13 cellular contexts compared by ENCODE assay signal in the genomic region with DNA sequence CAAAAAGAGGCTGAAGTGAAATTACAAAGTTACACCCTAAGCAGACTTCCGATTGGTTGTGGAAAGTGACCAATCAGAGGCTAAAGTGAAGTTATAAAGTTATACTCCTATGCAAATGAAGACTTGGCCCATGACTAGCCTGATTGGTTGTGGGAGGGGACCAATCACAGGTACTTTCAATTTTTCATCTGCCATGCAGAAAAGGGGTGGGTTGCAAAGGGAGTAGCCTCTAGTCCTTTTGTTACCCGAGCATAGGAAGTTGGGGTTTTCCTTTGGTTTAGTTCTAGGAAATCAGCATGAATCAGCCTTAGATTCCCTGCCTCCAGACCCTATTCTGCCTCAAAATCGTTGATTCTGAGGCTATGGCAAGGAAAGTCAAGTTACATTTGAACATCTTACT. TPM values are rescaled to one million over a fixed set of nuclear protein-coding genes. Genes with fewer than 3 reads are reported as not detected.
DNase-seq lines count a peak whose midpoint lies in the region; ATAC-seq and TF ChIP-seq lines count a peak whose summit lies in the region.
"Had no signal": no experiment of that assay in that cellular context is flagged by ENCODE, and none has a peak within 500 bp of the region (broad histone marks: within the 10 kb centered on the region; RNA-seq: fewer than 3 reads in every experiment).

No MANE protein-coding gene starts in this region.

- no peak overlapping the region for H3K27ac ChIP-seq in GM23248
- H3K27ac ChIP-seq: body of pancreas, HL-60 had no signal

- CTCF ChIA-PET in activated CD8-positive, alpha-beta T cell treated with anti-CD3 and anti-CD28 coated beads for 36 hours (lab: Charles Lee), result interaction anchor here (1.0 kb wide), 1 partner anchor 14 kb away, joined by 3 read pairs; no protein-coding TSS in a partner anchor

- DNase-seq in Daoy (ENCODE audit: low read depth) (peak; percentile 11), Kasumi-1 (lab: John Stamatoyannopoulos, UW) (peak; percentile 89 to 93), lung microvascular endothelial cell (ENCODE audit: low read depth in 2 of 2) (peak; percentile 4 to 92), GM23248 (no peak)
- peak; percentile 10 for DNase-seq in activated CD8-positive, alpha-beta T cell treated with anti-CD3 and anti-CD28 coated beads for 36 hours
- DNase-seq: activated gamma-delta T cell treated with Interleukin-2 at 50 U/mL for 16 hours; body of pancreas; CD4-positive, alpha-beta T cell had no signal

- no peak overlapping the region for H3K9ac ChIP-seq in GM23248

- no peaks in the 10 kb centered on the region for H3K36me3 Mint-ChIP-seq in activated CD8-positive, alpha-beta T cell treated with anti-CD3 and anti-CD28 coated beads for 36 hours (ENCODE audit: low read depth)

- peaks cover 4% of the 10 kb centered on the region; the same call in 1 of the 2 replicates for H3F3A ChIP-seq in GM23248 (ENCODE audit: insufficient read depth)

- POLR2A ChIA-PET in activated CD8-positive, alpha-beta T cell treated with anti-CD3 and anti-CD28 coated beads for 36 hours (lab: Charles Lee), result interaction anchor here (1.2 kb wide), 1 partner anchor 19 kb away, joined by 3 read pairs; no protein-coding TSS in a partner anchor

- in situ Hi-C loops in GM23248 (cut with MboI), result no loop called here

- no peak for TF ChIP-seq CTCF in activated CD8-positive, alpha-beta T cell treated with anti-CD3 and anti-CD28 coated beads for 36 hours (IDR thresholded peaks at IDR 0.05)

- no peaks in the 10 kb centered on the region for H4K20me1 ChIP-seq in GM23248 (ENCODE audit: insufficient read depth)

- H3K4me2 ChIP-seq in GM23248 (ENCODE audit: unreplicated experiment), result no peak overlapping the region

- H3K27ac Mint-ChIP-seq in activated CD8-positive, alpha-beta T cell treated with anti-CD3 and anti-CD28 coated beads for 36 hours, result no peak overlapping the region
- H3K27ac Mint-ChIP-seq: CD4-positive, alpha-beta T cell; progenitor cell of endocrine pancreas had no signal

- peak; percentile 60 for ATAC-seq in activated CD8-positive, alpha-beta T cell treated with anti-CD3 and anti-CD28 coated beads for 36 hours
- ATAC-seq in HG03045 (IDR thresholded peaks at IDR 0.05; ENCODE audit: unreplicated experiment) (no peak), HG02970 (IDR thresholded peaks at IDR 0.05; ENCODE audit: low FRiP score, unreplicated experiment) (no peak)
- ATAC-seq: body of pancreas, Right ventricle myocardium inferior had no signal

- no peak overlapping the region for H2AFZ ChIP-seq in GM23248

- no peaks in the 10 kb centered on the region for H3K27me3 ChIP-seq in GM23248 (replicated peaks; ENCODE audit: insufficient read depth)
- H3K27me3 ChIP-seq: body of pancreas had no signal

- no peak overlapping the region for H3K4me3 Mint-ChIP-seq in activated CD8-positive, alpha-beta T cell treated with anti-CD3 and anti-CD28 coated beads for 36 hours
- H3K4me3 Mint-ChIP-seq: CD4-positive, alpha-beta T cell had no signal

- no peaks in the 10 kb centered on the region for H3K36me3 ChIP-seq in GM23248 (ENCODE audit: low read depth)

- 85 to 87% methylated on average over 3 of the region's 3 CpGs for WGBS in GM23248 (ENCODE audit: low coverage in 1 of 2, low lambda C conversion rate in 2 of 2, missing lambda C conversion rate in 2 of 2), 2 experiments

- H3K4me1 ChIP-seq in GM23248 (ENCODE audit: insufficient read depth), result no peaks in the 10 kb centered on the region

- no peak overlapping the region for H3K4me3 ChIP-seq in GM23248
- H3K4me3 ChIP-seq: body of pancreas had no signal

- no peaks in the 10 kb centered on the region for H3K9me2 ChIP-seq in GM23248 (ENCODE audit: insufficient read depth)

- H3K27me3 Mint-ChIP-seq in activated CD8-positive, alpha-beta T cell treated with anti-CD3 and anti-CD28 coated beads for 36 hours, result no peaks in the 10 kb centered on the region
- H3K27me3 Mint-ChIP-seq: CD4-positive, alpha-beta T cell had no signal

- H3K9me3 ChIP-seq in GM23248 (ENCODE audit: low read depth), result no peaks in the 10 kb centered on the region
- H3K9me3 ChIP-seq: body of pancreas had no signal

- peaks cover 14% of the 10 kb centered on the region for H3K4me1 Mint-ChIP-seq in activated CD8-positive, alpha-beta T cell treated with anti-CD3 and anti-CD28 coated beads for 36 hours (ENCODE audit: low read depth)

- intact Hi-C loops in activated CD8-positive, alpha-beta T cell treated with anti-CD3 and anti-CD28 coated beads for 36 hours (cut with micrococcal nuclease), result no loop called here

- H3K9me3 Mint-ChIP-seq in activated CD8-positive, alpha-beta T cell treated with anti-CD3 and anti-CD28 coated beads for 36 hours, result no peaks in the 10 kb centered on the region
- H3K9me3 Mint-ChIP-seq: CD4-positive, alpha-beta T cell had no signal

- H3K79me2 ChIP-seq in GM23248 (ENCODE audit: insufficient read depth), result no peaks in the 10 kb centered on the region

RNA-seq across cellular contexts. Expression of a gene that starts 18.2 kb away (rescaled TPM):
- 31.4 and 35.4 TPM in 2 replicates for total RNA-seq in Daoy (2014; rRNA removed; shearing (Covaris generic))
- total RNA-seq in activated CD8-positive, alpha-beta T cell treated with anti-CD3 and anti-CD28 coated beads for 36 hours, result 10 to 100 TPM; 34.9 to 40.6 TPM
- total RNA-seq in lung microvascular endothelial cell, result 14.3 and 15.5 TPM in 2 replicates
- 11.1 and 15.7 TPM in 2 replicates for total RNA-seq in GM23248 (2014; rRNA removed; shearing (Covaris generic))
- 29.0 and 29.6 TPM in 2 replicates for polyA plus RNA-seq in GM23248 (2016; fragmentation: Nextera tagmentation; extraction: Ambion mirVana)
